8 cellular contexts compared by ENCODE assay signal in the genomic region with DNA sequence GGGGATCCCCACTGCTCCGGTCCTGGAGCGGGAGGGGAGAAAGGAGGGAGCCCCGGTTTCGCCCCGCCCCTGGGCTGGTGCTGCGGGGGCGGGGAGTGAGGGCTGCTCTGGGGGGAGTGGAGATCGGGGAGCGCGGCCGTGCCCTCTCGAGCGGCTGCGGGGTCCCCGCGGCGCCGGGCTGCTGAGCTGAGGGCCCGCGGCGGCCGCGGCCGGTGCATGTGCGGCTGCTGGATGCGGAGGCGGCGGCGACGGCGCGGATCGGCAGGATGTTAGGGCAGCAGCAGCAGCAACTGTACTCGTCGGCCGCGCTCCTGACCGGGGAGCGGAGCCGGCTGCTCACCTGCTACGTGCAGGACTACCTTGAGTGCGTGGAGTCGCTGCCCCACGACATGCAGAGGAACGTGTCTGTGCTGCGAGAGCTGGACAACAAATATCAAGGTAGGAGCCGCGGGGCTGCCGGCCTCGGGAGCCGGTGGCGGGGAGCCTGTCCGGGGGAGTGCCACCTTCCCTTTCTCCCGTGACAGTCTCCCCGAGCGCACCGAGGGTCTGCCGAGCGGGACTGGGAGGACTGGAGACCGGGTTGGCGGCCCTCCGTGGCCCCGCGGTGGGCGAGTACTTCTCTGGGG. TPM values are rescaled to one million over a fixed set of nuclear protein-coding genes. Genes with fewer than 3 reads are reported as not detected.
DNase-seq lines count a peak whose midpoint lies in the region; ATAC-seq and TF ChIP-seq lines count a peak whose summit lies in the region.

A gene with protein sequence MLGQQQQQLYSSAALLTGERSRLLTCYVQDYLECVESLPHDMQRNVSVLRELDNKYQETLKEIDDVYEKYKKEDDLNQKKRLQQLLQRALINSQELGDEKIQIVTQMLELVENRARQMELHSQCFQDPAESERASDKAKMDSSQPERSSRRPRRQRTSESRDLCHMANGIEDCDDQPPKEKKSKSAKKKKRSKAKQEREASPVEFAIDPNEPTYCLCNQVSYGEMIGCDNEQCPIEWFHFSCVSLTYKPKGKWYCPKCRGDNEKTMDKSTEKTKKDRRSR (plus strand): TSS at position 129 of the 626 bp plus-strand sequence. CDS start 138 bp downstream, at position 267.

- no peak within 1 kb of the TSS for H4K91ac ChIP-seq in neuronal stem cell (ENCODE audit: low read depth, low read length, poor library complexity)

- peak within 1 kb of the TSS; percentile 87 for H2BK120ac ChIP-seq in neuronal stem cell (ENCODE audit: low read depth, low read length)

- H3K4me2 ChIP-seq in neuronal stem cell (ENCODE audit: insufficient read depth, low read length, poor library complexity, severe bottlenecking) = peak within 1 kb of the TSS; percentile 77

- no CpG with 5 or more reads among the region's 65 CpGs for WGBS in neuronal stem cell (ENCODE audit: extremely low coverage in 2 of 2, insufficient read length in 2 of 2, insufficient replicate concordance in 1 of 2), 2 donors

- ATAC-seq in GM18511 (IDR thresholded peaks at IDR 0.05; ENCODE audit: unreplicated experiment) (peak; percentile 58), HG02943 (IDR thresholded peaks at IDR 0.05; ENCODE audit: low read depth, unreplicated experiment) (peak; percentile 45)
- ATAC-seq in activated CD4-positive, CD25-positive, alpha-beta regulatory T cell treated with anti-CD3 and anti-CD28 coated beads, Interleukin-2, amount 50 U/mL, for 24 hours = peak; percentile 50 to 55

- peak within 1 kb of the TSS; percentile 98 for H3K9ac ChIP-seq in neuronal stem cell (ENCODE audit: low read depth, low read length, poor library complexity)

- peak within 1 kb of the TSS; percentile 94 to 99 (median 98) for H3K27ac Mint-ChIP-seq in CD14-positive monocyte

- no peak for TF ChIP-seq CTCF in CD14-positive monocyte (IDR thresholded peaks at IDR 0.05)

- H3K27ac ChIP-seq in neuronal stem cell (replicated peaks; ENCODE audit: low read length) = peak within 1 kb of the TSS; percentile 99

- H3K4me1 ChIP-seq in neuronal stem cell (ENCODE audit: control insufficient read depth in 2 of 2, insufficient read depth in 1 of 2, low read depth in 1 of 2, low read length in 2 of 2) = peaks cover 4 to 9% of the 10 kb centered on the region in 2 donors

- H2BK15ac ChIP-seq in neuronal stem cell (ENCODE audit: low read length) = peak within 1 kb of the TSS; percentile 94

- H3K79me1 ChIP-seq in neuronal stem cell (ENCODE audit: low read depth, low read length) = peaks cover 6% of the 10 kb centered on the region

- H4K8ac ChIP-seq in neuronal stem cell (ENCODE audit: low read depth, low read length) = no peak within 1 kb of the TSS

- H3K27me3 Mint-ChIP-seq in CD14-positive monocyte (ENCODE audit: low read depth in 3 of 3) = peaks cover 0 to 3% (median 0%) of the 10 kb centered on the region in 3 donors

- no peak within 1 kb of the TSS for H3K4ac ChIP-seq in neuronal stem cell (ENCODE audit: low read length)

- H3K4me3 Mint-ChIP-seq in CD14-positive monocyte = peak within 1 kb of the TSS; percentile 92 to 94

- H3K4me3 ChIP-seq in neuronal stem cell (ENCODE audit: low read length in 2 of 2) = peak within 1 kb of the TSS; percentile 61 to 92

- DNase-seq in CD14-positive monocyte (ENCODE audit: low spot score) (no peak), NCI-H1930 (lab: John Stamatoyannopoulos, UW) (peak; percentile 43 to 53), fibroblast of the conjunctiva (ENCODE audit: low read depth) (peak; percentile 35), neuronal stem cell (ENCODE audit: low spot score) (no peak), posterior vena cava (ENCODE audit: low spot score) (no peak)

- intact Hi-C loops in CD14-positive monocyte (cut with micrococcal nuclease) = loop anchor here (2.0 to 10.0 kb wide), 9 partner anchors 58 to 1700 kb away; a partner anchor contains a TSS
- intact Hi-C loops in posterior vena cava (cut with DNase I) = loop anchor here in 1 of 2 donors (5.0 to 10.0 kb wide), 2 partner anchors 60 to 152 kb away; a partner anchor contains a TSS

- H2AFZ ChIP-seq in neuronal stem cell (ENCODE audit: low read length) = peak within 1 kb of the TSS; percentile 90

- peaks cover 0 to under 1% of the 10 kb centered on the region in 2 donors for H3K36me3 ChIP-seq in neuronal stem cell (replicated peaks in 1 of 2; ENCODE audit: control insufficient read depth in 2 of 2, insufficient read depth in 2 of 2, low read length in 2 of 2)

- H3K14ac ChIP-seq in neuronal stem cell (ENCODE audit: low read length) = peak within 1 kb of the TSS; percentile 98

- peaks cover 0 to 3% (median 0%) of the 10 kb centered on the region in 7 donors for H3K9me3 Mint-ChIP-seq in CD14-positive monocyte

- peak within 1 kb of the TSS; percentile 73 for H2BK12ac ChIP-seq in neuronal stem cell (ENCODE audit: low read length)

- H3K4me1 Mint-ChIP-seq in CD14-positive monocyte = peaks cover 17% of the 10 kb centered on the region

- peak within 1 kb of the TSS; percentile 81 for H2AK5ac ChIP-seq in neuronal stem cell (ENCODE audit: low read depth, low read length)

- H3K9me3 ChIP-seq in neuronal stem cell (replicated peaks in 1 of 2; ENCODE audit: control insufficient read depth in 2 of 2, insufficient read depth in 1 of 2, low read depth in 1 of 2, low read length in 2 of 2) = no peaks in the 10 kb centered on the region

- H2BK5ac ChIP-seq in neuronal stem cell (ENCODE audit: low read length) = peak within 1 kb of the TSS; percentile 98

- peak within 1 kb of the TSS; percentile 99 for H3K18ac ChIP-seq in neuronal stem cell (ENCODE audit: low read length)

- no peaks in the 10 kb centered on the region for H3K36me3 Mint-ChIP-seq in CD14-positive monocyte

- peak within 1 kb of the TSS; percentile 98 for H3K23ac ChIP-seq in neuronal stem cell (ENCODE audit: low read depth, low read length, poor library complexity)

- H3K27me3 ChIP-seq in neuronal stem cell (ENCODE audit: control insufficient read depth in 3 of 3, insufficient read depth in 3 of 3, low read depth in 1 of 3, low read length in 3 of 3) = no peaks in the 10 kb centered on the region

RNA-seq across cellular contexts. Expression of the gene that starts here (rescaled TPM):
- 10 to 100 TPM; 10.5 to 12.2 TPM for polyA plus RNA-seq in CD14-positive monocyte
- polyA plus RNA-seq in neuronal stem cell (2013, experiment 1 of 2) = 27.8 TPM
- polyA plus RNA-seq in neuronal stem cell (2013, experiment 2 of 2) = 28.9 TPM
- 10 to 100 TPM in 1 of 2 donors, 1 to 10 TPM in 1; 9.2 to 11.8 TPM for total RNA-seq in posterior vena cava

Comparison
In these comparisons a context has a peak if more than half of its experiments do, and no peak if none do; other contexts are left out.
1. DNase-seq: peak in NCI-H1930 (2 of 2) and fibroblast of the conjunctiva (single experiment); none in CD14-positive monocyte (single experiment), neuronal stem cell (single experiment) and posterior vena cava (single experiment).
2. Peak in every context shown above with its lines, with median percentiles within 50 percentile points of each other: ATAC-seq.